Comparison of ENCODE assay signal across 24 cellular contexts in the genomic region with DNA sequence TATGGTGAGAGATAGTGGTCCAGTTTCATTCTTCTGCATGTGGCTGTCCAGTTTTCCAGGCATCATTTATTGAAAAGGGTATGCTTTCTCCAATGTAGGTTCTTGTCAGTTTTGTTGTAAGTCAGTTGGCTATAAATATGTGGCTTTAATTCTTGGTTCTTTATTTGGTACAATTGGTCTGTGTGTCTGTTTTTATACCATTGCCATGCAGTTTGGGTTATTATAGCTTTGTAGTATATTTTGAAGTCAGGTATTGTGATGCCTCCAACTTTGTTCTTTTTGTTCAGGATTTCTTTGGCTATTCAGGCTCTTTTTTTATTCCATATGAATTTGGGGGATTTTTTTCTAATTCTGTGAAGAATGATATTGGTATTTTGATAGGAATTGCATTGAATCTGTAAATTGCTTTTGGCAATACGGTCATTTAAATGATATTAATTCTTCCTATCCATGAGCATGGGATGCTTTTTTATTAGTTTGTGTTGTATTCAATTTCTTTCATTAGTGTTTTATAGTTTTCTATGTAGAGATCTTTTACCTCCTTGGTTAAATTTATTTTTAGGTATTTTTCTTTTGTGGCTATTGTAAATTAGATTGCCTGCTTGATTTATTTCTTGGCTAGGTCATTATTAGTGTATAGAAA. TPM values are rescaled to one million over a fixed set of nuclear protein-coding genes. Genes with fewer than 3 reads are reported as not detected.
DNase-seq lines count a peak whose midpoint lies in the region; ATAC-seq, FAIRE-seq and TF ChIP-seq lines count a peak whose summit lies in the region.
"Had no signal": no experiment of that assay in that cellular context is flagged by ENCODE, and none has a peak within 500 bp of the region (broad histone marks: within the 10 kb centered on the region; RNA-seq: fewer than 3 reads in every experiment).

No MANE protein-coding gene starts in this region.

- no peak overlapping the region for H2AK5ac ChIP-seq in H1 (ENCODE audit: low read depth, low read length)

- H4K8ac ChIP-seq in H1 (ENCODE audit: extremely low read depth, insufficient read depth, low read length), result no peak overlapping the region

- H3K18ac ChIP-seq in H1 (ENCODE audit: extremely low read depth, low read length), result no peak overlapping the region

- 86% methylated on average over 1 of the region's 1 CpG for WGBS in A549 (ENCODE audit: missing lambda C conversion rate)
- 87% methylated on average over 1 of the region's 1 CpG; no CpG with 5 or more reads in 1 of the 2 experiments for WGBS in H1 (ENCODE audit: extremely low coverage in 1 of 2, insufficient coverage in 1 of 2, insufficient read length in 1 of 2, insufficient replicate concordance in 2 of 2, low coverage in 1 of 2, low lambda C conversion rate in 2 of 2, missing lambda C conversion rate in 1 of 2), 2 experiments

- CTCF ChIA-PET in A549 (lab: Yijun Ruan, JAX), result no interaction called here
- CTCF ChIA-PET in H1 (lab: Charles Lee; ENCODE audit: partially characterized antibody), result no interaction called here

- no peak overlapping the region for H2BK20ac ChIP-seq in H1 (ENCODE audit: low read length)

- no peak overlapping the region for H2BK15ac ChIP-seq in H1 (ENCODE audit: low read length)

- ATAC-seq in A549 (no peak), left ventricle myocardium superior (no peak)

- H3K23me2 ChIP-seq in H1 (ENCODE audit: low read depth, low read length), result no peaks in the 10 kb centered on the region; the same call in 1 of the 2 replicates

- H3K9me3 ChIP-seq in A549, result peaks cover 54% of the 10 kb centered on the region
- peaks cover 9 to 17% of the 10 kb centered on the region in 2 experiments for H3K9me3 ChIP-seq in H1 (ENCODE audit: insufficient read depth in 2 of 2, low read depth in 1 of 2, low read length in 1 of 2)
- no peaks in the 10 kb centered on the region for H3K9me3 ChIP-seq in colonic mucosa
- H3K9me3 ChIP-seq: BE2C had no signal

- H4K91ac ChIP-seq in H1 (replicated peaks; ENCODE audit: insufficient read length, low read length), result no peak overlapping the region

- intact Hi-C loops in colonic mucosa (cut with DNase I) (no loop called here), left ventricle myocardium superior (cut with micrococcal nuclease) (no loop called here)

- no peak overlapping the region for H4K5ac ChIP-seq in H1 (ENCODE audit: insufficient read length, low read depth, low read length)

- H3K23ac ChIP-seq in H1 (ENCODE audit: insufficient read length), result no peak overlapping the region

- TF ChIP-seq POLR2A in A549 (IDR thresholded peaks at IDR 0.05; ENCODE audit: low read length) (no peak), H1 (IDR thresholded peaks at IDR 0.05; ENCODE audit: control extremely low read depth in 1 of 2, low read depth in 2 of 2, low read length in 2 of 2) (no peak)

- POLR2A ChIA-PET in A549 (lab: Yijun Ruan, JAX) (no interaction called here), H1 (lab: Charles Lee; ENCODE audit: partially characterized antibody) (no interaction called here)

- no peak overlapping the region for H3K4ac ChIP-seq in H1 (replicated peaks; ENCODE audit: insufficient read length, low read depth, low read length)

- H3K27ac ChIP-seq in A549 (no peak overlapping the region), H1 (ENCODE audit: low read depth, low read length) (no peak overlapping the region), colonic mucosa (no peak overlapping the region)
- H3K27ac ChIP-seq: 22Rv1; BLaER1 treated with 17β-estradiol and CSF1 and Interleukin-3, amounts not matched to agents 10 nM and 100 nM had no signal

- H3K79me1 ChIP-seq in H1 (ENCODE audit: low read depth, low read length), result no peaks in the 10 kb centered on the region

- H3K4me2 ChIP-seq in A549 (no peak overlapping the region), H1 (ENCODE audit: insufficient read depth in 1 of 2, low read depth in 2 of 2, low read length in 2 of 2) (no peak overlapping the region)

- no peak overlapping the region for H2BK120ac ChIP-seq in H1 (replicated peaks; ENCODE audit: low read depth, low read length)

- H3K4me1 ChIP-seq in A549 (no peaks in the 10 kb centered on the region), H1 (replicated peaks in 1 of 4; ENCODE audit: control insufficient read depth in 3 of 4, insufficient read depth in 4 of 4, low read length in 3 of 4) (peaks cover 0 to 3% (median 0%) of the 10 kb centered on the region in 4 experiments; a peak in 1 of 7 replicates), colonic mucosa (no peaks in the 10 kb centered on the region)
- H3K4me1 ChIP-seq: BE2C had no signal

- no peaks in the 10 kb centered on the region for H3K27me3 ChIP-seq in H1 (replicated peaks in 1 of 4; ENCODE audit: control insufficient read depth in 3 of 4, extremely low read depth in 1 of 4, insufficient read depth in 3 of 4, low read length in 3 of 4)
- H3K27me3 ChIP-seq in colonic mucosa, result no peaks in the 10 kb centered on the region
- H3K27me3 ChIP-seq: BE2C; BLaER1 treated with 17β-estradiol and CSF1 and Interleukin-3, amounts not matched to agents 10 nM and 100 nM had no signal

- no peak overlapping the region for H2AFZ ChIP-seq in H1 (ENCODE audit: low read length)

- H3K56ac ChIP-seq in H1 (replicated peaks; ENCODE audit: insufficient read length, low read depth, low read length), result no peak overlapping the region

- H3K36me3 ChIP-seq in H1 (ENCODE audit: control insufficient read depth in 2 of 4, insufficient read depth in 4 of 4, low read length in 3 of 4), result no peaks in the 10 kb centered on the region; a peak in 2 of 8 replicates
- no peaks in the 10 kb centered on the region for H3K36me3 ChIP-seq in colonic mucosa
- H3K36me3 ChIP-seq: BE2C; BLaER1 treated with 17β-estradiol and CSF1 and Interleukin-3, amounts not matched to agents 10 nM and 100 nM had no signal

- no peak overlapping the region for H2BK12ac ChIP-seq in H1 (ENCODE audit: low read depth, low read length)

- TF ChIP-seq RAD21 in A549 (conservative IDR thresholded peaks at IDR 0.05 in 1 of 2, IDR thresholded peaks at IDR 0.05 in 1 of 2), result no peak
- no peak for TF ChIP-seq RAD21 in H1 (IDR thresholded peaks at IDR 0.05 in 1 of 2, conservative IDR thresholded peaks at IDR 0.05 in 1 of 2; ENCODE audit: low read depth in 2 of 2, low read length in 2 of 2)

- H3K9ac ChIP-seq in H1 (replicated peaks in 1 of 4; ENCODE audit: extremely low read depth in 1 of 4, low read depth in 3 of 4, low read length in 3 of 4) (no peak overlapping the region), colonic mucosa (ENCODE audit: low read depth in 2 of 2, low read length in 2 of 2) (no peak overlapping the region)
- H3K9ac ChIP-seq: BLaER1 treated with 17β-estradiol and CSF1 and Interleukin-3, amounts not matched to agents 10 nM and 100 nM had no signal

- no peak overlapping the region for H2BK5ac ChIP-seq in H1 (ENCODE audit: low read depth, low read length)

- TF ChIP-seq CTCF in A549 (IDR thresholded peaks at IDR 0.05) (no peak), H1 (IDR thresholded peaks at IDR 0.05; ENCODE audit: control extremely low read depth in 1 of 3, insufficient read depth in 1 of 3, low read depth in 1 of 3, low read length in 3 of 3) (no peak), colonic mucosa (IDR thresholded peaks at IDR 0.05) (no peak)

- no peak for DNase-seq in A549 (ENCODE audit: low read depth in 1 of 2, low spot score in 1 of 2)
- DNase-seq in H1 (ENCODE audit: low read depth in 1 of 2, low spot score in 2 of 2), result no peak
- DNase-seq in colonic mucosa, result no peak
- DNase-seq in left ventricle myocardium superior, result no peak
- no peak for DNase-seq in anterior cingulate cortex (lab: John Stamatoyannopoulos, UW)
- DNase-seq: ACHN; AML-193; BE2C; Calu3; CD4-positive, alpha-beta T cell; CD8-positive, alpha-beta memory T cell; COR-L47; DMS79 treated with DMSO at 0.1 percent for 48 hours; GF-D8; GOT3; H7; HCEC 1CT; HFFc6 had no signal

- FAIRE-seq in A549 (lab: Jason Lieb, UNC) (no peak), TTC549 (lab: Jason Lieb, UNC) (peak; percentile 48), H1 (lab: Jason Lieb, UNC) (no peak)
- FAIRE-seq: A204.1, GM12891, GM18507 had no signal

- TF ChIP-seq EP300 in A549 (IDR thresholded peaks at IDR 0.05) (no peak), H1 (IDR thresholded peaks at IDR 0.05; ENCODE audit: borderline replicate concordance in 1 of 2, low read depth in 2 of 2, low read length in 2 of 2) (no peak)

- peaks cover 0 to 36% of the 10 kb centered on the region in 2 experiments; a peak in 2 of 4 replicates for H3K79me2 ChIP-seq in H1 (ENCODE audit: control insufficient read depth in 1 of 2, insufficient read depth in 2 of 2, low read length in 2 of 2)

- H3K4me3 ChIP-seq in A549, result no peak overlapping the region
- H3K4me3 ChIP-seq in H1 (ENCODE audit: extremely low read depth in 1 of 4, insufficient read depth in 2 of 4, low read depth in 3 of 4, low read length in 4 of 4), result no peak overlapping the region
- no peak overlapping the region for H3K4me3 ChIP-seq in colonic mucosa
- H3K4me3 ChIP-seq: BLaER1 treated with 17β-estradiol and CSF1 and Interleukin-3, amounts not matched to agents 10 nM and 100 nM had no signal

- no peaks in the 10 kb centered on the region for H4K20me1 ChIP-seq in H1 (replicated peaks in 1 of 2; ENCODE audit: control insufficient read depth in 1 of 2, insufficient read depth in 2 of 2, low read length in 2 of 2)
- H4K20me1 ChIP-seq: BLaER1 treated with 17β-estradiol and CSF1 and Interleukin-3, amounts not matched to agents 10 nM and 100 nM had no signal

- H3K14ac ChIP-seq in H1 (ENCODE audit: insufficient read length), result no peak overlapping the region

TF ChIP-seq in A549, 52 proteins besides CTCF, POLR2A, EP300 and RAD21 (continues in another document):
- TF ChIP-seq FOSB (CRISPR knock-in tag; IDR thresholded peaks at IDR 0.05), result no peak
- 0 out of 2 replicates have a peak, but pooled peaks have one; percentile 83 for TF ChIP-seq KDM1A (IDR thresholded peaks at IDR 0.05; ENCODE audit: low read depth)

TF ChIP-seq in H1, 55 proteins besides CTCF, POLR2A, EP300 and RAD21 (continues in another document):
- no peak for TF ChIP-seq HDAC2 (IDR thresholded peaks at IDR 0.05; ENCODE audit: borderline replicate concordance in 1 of 2, low read depth in 2 of 2, low read length in 2 of 2)

RNA-seq across cellular contexts. Expression of a gene that starts 3.3 kb away (rescaled TPM):
- polyA plus RNA-seq in A549 (2011; rRNA removed) (22.1 and 35.8 TPM in 2 replicates), A549 (2017; fragmentation: RNase III; extraction: RNeasy Plus Mini Kit Qiagen cat#74134 plus additional on column Dnase treatment) (15.9 to 17.6 TPM (median 16.1 TPM) in 3 replicates), H1 (2011; rRNA removed) (3.9 and 8.4 TPM in 2 replicates)
- 6.9 and 7.4 TPM in 2 replicates for polyA plus RNA-seq in A549 (2012; cell fraction: cytosol; rRNA removed)
- polyA plus RNA-seq in A549 (2012; cell fraction: nucleus; rRNA removed), result 3.4 and 7.2 TPM in 2 replicates
- 11.0 and 13.1 TPM in 2 replicates for polyA minus RNA-seq in A549 (2011; rRNA and poly(A)+ RNA removed)
- 40.7 and 47.0 TPM in 2 replicates for total RNA-seq in H1 (2021; fragmentation: NEBNext Ultra II Directional; extraction: Animal tissue kit (Norgen Biotek cat#: 25700))
- polyA plus RNA-seq in H1 (2011; cell fraction: cytosol; rRNA removed), result 14.8 TPM
- polyA plus RNA-seq in H1 (2011; cell fraction: nucleus; rRNA removed), result 5.1 TPM
- 13.2 to 27.1 TPM (median 14.0 TPM) in 4 replicates for polyA plus RNA-seq in H1 (2012, experiment 1 of 2)
- polyA plus RNA-seq in H1 (2012, experiment 2 of 2), result 9.3 TPM
- 33.5 TPM for polyA plus RNA-seq in H1 (2013, experiment 1 of 2)
- polyA plus RNA-seq in H1 (2013, experiment 2 of 2), result 30.6 TPM
- 5.0 and 17.0 TPM in 2 replicates for polyA minus RNA-seq in H1 (2011; rRNA and poly(A)+ RNA removed)
- polyA minus RNA-seq in H1 (2011; cell fraction: cytosol; rRNA and poly(A)+ RNA removed), result 15.3 TPM
- 52.9 TPM for polyA minus RNA-seq in H1 (2011; cell fraction: nucleus; rRNA and poly(A)+ RNA removed)
- total RNA-seq in colonic mucosa (1 to 10 TPM; 7.5 to 9.6 TPM), left ventricle myocardium superior (5.5 TPM)
- polyA plus RNA-seq: CD8-positive, alpha-beta memory T cell had no signal
